In genomic region chrX:103954259-103954658, GRCh38 we compare ENCODE assay signal across 35 cellular contexts. TPM values are rescaled to one million over a fixed set of nuclear protein-coding genes. Genes with fewer than 3 reads are reported as not detected.
"Had no signal": no experiment of that assay in that cellular context is flagged by ENCODE, and none has a peak within 500 bp of the region (broad histone marks: within the 10 kb centered on the region; RNA-seq: fewer than 3 reads in every experiment).

No MANE protein-coding gene starts in this region.

- DNase-seq: natural killer cell; occipital lobe; ovary; psoas muscle; right lobe of liver; spleen; stimulated activated CD4-positive, alpha-beta T cell treated with anti-CD3 and anti-CD28 coated beads, Interleukin-12 subunit alpha, Interleukin-12 subunit beta, amount 100 ng/mL, for 4 hours; stimulated activated CD4-positive, alpha-beta T cell treated with anti-CD3 and anti-CD28 coated beads, Interleukin-1b, Interleukin-23, amount 100 ng/mL, for 48 hours; stimulated activated CD4-positive, alpha-beta T cell treated with anti-CD3 and anti-CD28 coated beads, Interleukin-4, amount 100 ng/mL, for 1 hour; stimulated activated CD4-positive, alpha-beta T cell treated with anti-CD3 and anti-CD28 coated beads, Interleukin-4, amount 100 ng/mL, for 4 hours; stimulated activated CD8-positive, alpha-beta memory T cell treated with anti-CD3 and anti-CD28 coated beads, Interleukin-4, amount 100 ng/mL, for 48 hours; stimulated activated naive CD4-positive, alpha-beta T cell; stimulated activated naive CD8-positive, alpha-beta T cell treated with anti-CD3 and anti-CD28 coated beads, Interleukin-15, amount 100 ng/mL, for 72 hours; stimulated activated naive CD8-positive, alpha-beta T cell treated with anti-CD3 and anti-CD28 coated beads, Interleukin-15, Interleukin-2, amounts not matched to agents 100 U/mL and 50 U/mL, for 24 hours; substantia nigra; testis; trophoblast cell; upper lobe of left lung had no signal

- H3K9me3 Mint-ChIP-seq: natural killer cell; stimulated activated memory B cell treated with anti-CD40 and anti-IgM and Interleukin-4, amounts not matched to agents 10 μg/mL and 1 μg/mL and 100 μg/mL, for 72 hours had no signal

- H3K36me3 Mint-ChIP-seq: natural killer cell; stimulated activated memory B cell treated with anti-CD40 and anti-IgM and Interleukin-4, amounts not matched to agents 10 μg/mL and 1 μg/mL and 100 μg/mL, for 72 hours had no signal

- H2AFZ ChIP-seq: neural progenitor cell, parathyroid adenoma had no signal

- H3K79me2 ChIP-seq: parathyroid adenoma had no signal

- H3K4me1 Mint-ChIP-seq: natural killer cell; nephron; neural progenitor cell; stimulated activated memory B cell treated with anti-CD40 and anti-IgM and Interleukin-4, amounts not matched to agents 10 μg/mL and 1 μg/mL and 100 μg/mL, for 72 hours; stimulated activated naive CD8-positive, alpha-beta T cell treated with anti-CD3 and anti-CD28 coated beads, Interleukin-15, amount 100 ng/mL, for 72 hours had no signal

- H3K9ac ChIP-seq: neural progenitor cell, parathyroid adenoma had no signal

- H3K4me1 ChIP-seq: neural progenitor cell, parathyroid adenoma, psoas muscle, right lobe of liver, spleen, suprapubic skin, testis, tibial nerve, upper lobe of left lung, vagina had no signal

- H3K36me3 ChIP-seq: neural progenitor cell, ovary, right lobe of liver, spleen, suprapubic skin, tibial nerve, upper lobe of left lung, vagina had no signal

- H3K9me3 ChIP-seq: ovary, psoas muscle, right lobe of liver, spleen, suprapubic skin, testis, tibial nerve, upper lobe of left lung, vagina had no signal

- H3K27ac ChIP-seq: neural progenitor cell, ovary, parathyroid adenoma, psoas muscle, right lobe of liver, skin epidermis, spleen, suprapubic skin, testis, tibial nerve, upper lobe of left lung, vagina had no signal

- H3K27ac Mint-ChIP-seq: natural killer cell; nephron; neural progenitor cell; progenitor cell of endocrine pancreas; stimulated activated memory B cell treated with anti-CD40 and anti-IgM and Interleukin-4, amounts not matched to agents 10 μg/mL and 1 μg/mL and 100 μg/mL, for 72 hours; stimulated activated naive CD8-positive, alpha-beta T cell treated with anti-CD3 and anti-CD28 coated beads, Interleukin-15, amount 100 ng/mL, for 72 hours had no signal

- H3K4me3 Mint-ChIP-seq: natural killer cell; nephron; neural progenitor cell; stimulated activated memory B cell treated with anti-CD40 and anti-IgM and Interleukin-4, amounts not matched to agents 10 μg/mL and 1 μg/mL and 100 μg/mL, for 72 hours; stimulated activated naive CD8-positive, alpha-beta T cell treated with anti-CD3 and anti-CD28 coated beads, Interleukin-15, amount 100 ng/mL, for 72 hours had no signal

- H3K4me2 ChIP-seq: neural progenitor cell, smooth muscle cell had no signal

- FAIRE-seq: urothelium cell line had no signal

- ATAC-seq: natural killer cell; psoas muscle; right cardiac atrium; right lobe of liver; stimulated activated memory B cell treated with anti-CD40 and anti-IgM and Interleukin-4, amounts not matched to agents 10 μg/mL and 1 μg/mL and 100 μg/mL, for 72 hours; stimulated activated naive CD8-positive, alpha-beta T cell treated with anti-CD3 and anti-CD28 coated beads, Interleukin-15, amount 100 ng/mL, for 72 hours; stimulated activated naive CD8-positive, alpha-beta T cell treated with anti-CD3 and anti-CD28 coated beads, Interleukin-15, Interleukin-2, amounts not matched to agents 100 U/mL and 50 U/mL, for 24 hours had no signal

- H3K27me3 ChIP-seq: neural progenitor cell, ovary, right lobe of liver, suprapubic skin, testis, upper lobe of left lung, vagina had no signal

- H3K4me3 ChIP-seq: neural progenitor cell, ovary, psoas muscle, right lobe of liver, skin epidermis, smooth muscle cell, spleen, suprapubic skin, testis, tibial nerve, upper lobe of left lung, vagina had no signal

- H3K27me3 Mint-ChIP-seq: progenitor cell of endocrine pancreas; stimulated activated memory B cell treated with anti-CD40 and anti-IgM and Interleukin-4, amounts not matched to agents 10 μg/mL and 1 μg/mL and 100 μg/mL, for 72 hours; stimulated activated naive CD8-positive, alpha-beta T cell treated with anti-CD3 and anti-CD28 coated beads, Interleukin-15, amount 100 ng/mL, for 72 hours had no signal

RNA-seq across cellular contexts. Expression of gene H2BW1, which starts 59.2 kb away (rescaled TPM):
- total RNA-seq: natural killer cell, occipital lobe, osteoblast, ovary, progenitor cell of endocrine pancreas, psoas muscle, renal cortical epithelial cell, right cardiac atrium, right lobe of liver, smooth muscle cell, spleen, suprapubic skin, tibial nerve, upper lobe of left lung, ureter, vagina had no signal
- polyA plus RNA-seq: neural cell, ovary, psoas muscle, right cardiac atrium, smooth muscle cell, spleen, thymus had no signal
